In genomic region chr10:87578160-87578559, GRCh38 we compare ENCODE assay signal across 27 cellular contexts.
"Had no signal": no experiment of that assay in that cellular context is flagged by ENCODE, and none has a peak within 500 bp of the region (broad histone marks: within the 10 kb centered on the region; RNA-seq: fewer than 3 reads in every experiment).

No MANE protein-coding gene starts in this region.

- H3K9me3 ChIP-seq: ascending aorta, gastrocnemius medialis, stomach, suprapubic skin, tibial nerve had no signal

- DNase-seq: activated CD4-positive, alpha-beta T cell treated with anti-CD3 and anti-CD28 coated beads, Interleukin-2, amount 50 U/mL, for 1 hour; activated CD8-positive, alpha-beta T cell treated with anti-CD3 and anti-CD28 coated beads, Interleukin-2, amount 10 ng/mL, durations not matched to agents 7 days and 5 days; activated T-cell treated with anti-CD3 and anti-CD28 coated beads, Interleukin-2, amount 50 U/mL, for 24 hours; brain microvascular endothelial cell; caudate nucleus; dermis blood vessel endothelial cell; effector CD8-positive, alpha-beta T cell; gastrocnemius medialis; hypothalamus; occipital lobe; posterior cingulate gyrus; stimulated activated CD4-positive, alpha-beta T cell treated with anti-CD3 and anti-CD28 coated beads, Interleukin-15, amount 100 ng/mL, for 24 hours; stomach; T-helper 2 cell had no signal

- H3K36me3 Mint-ChIP-seq: activated naive CD4-positive, alpha-beta T cell treated with anti-CD3 and anti-CD28 coated beads, Interleukin-2, amount 50 U/mL, for 72 hours; memory B cell; stimulated activated memory B cell treated with anti-CD40 and anti-IgM and Interleukin-4, amounts not matched to agents 10 μg/mL and 1 μg/mL and 100 μg/mL, for 72 hours had no signal

- FAIRE-seq: endothelial cell of umbilical vein, islet of Langerhans had no signal

- H3K9me3 Mint-ChIP-seq: activated naive CD4-positive, alpha-beta T cell treated with anti-CD3 and anti-CD28 coated beads, Interleukin-2, amount 50 U/mL, for 72 hours; activated T-cell treated with anti-CD3 and anti-CD28 coated beads, Interleukin-2, amount 50 U/mL, for 24 hours; activated T-helper 17 cell treated with anti-CD3 and anti-CD28 coated beads, Interleukin-2, amount 50 U/mL, for 72 hours; memory B cell; neural crest cell; stimulated activated memory B cell treated with anti-CD40 and anti-IgM and Interleukin-4, amounts not matched to agents 10 μg/mL and 1 μg/mL and 100 μg/mL, for 72 hours had no signal

- H3K27ac Mint-ChIP-seq: activated CD8-positive, alpha-beta T cell treated with anti-CD3 and anti-CD28 coated beads, Interleukin-2, amount 10 ng/mL, durations not matched to agents 7 days and 5 days; activated naive CD4-positive, alpha-beta T cell treated with anti-CD3 and anti-CD28 coated beads, Interleukin-2, amount 50 U/mL, for 72 hours; activated T-cell treated with anti-CD3 and anti-CD28 coated beads, Interleukin-2, amount 50 U/mL, for 24 hours; activated T-helper 17 cell treated with anti-CD3 and anti-CD28 coated beads, Interleukin-2, amount 50 U/mL, for 72 hours; memory B cell; stimulated activated memory B cell treated with anti-CD40 and anti-IgM and Interleukin-4, amounts not matched to agents 10 μg/mL and 1 μg/mL and 100 μg/mL, for 72 hours had no signal

- H3K4me1 ChIP-seq: stomach had no signal

- H3K4me1 Mint-ChIP-seq: activated T-helper 17 cell treated with anti-CD3 and anti-CD28 coated beads, Interleukin-2, amount 50 U/mL, for 72 hours; memory B cell; neural crest cell; stimulated activated memory B cell treated with anti-CD40 and anti-IgM and Interleukin-4, amounts not matched to agents 10 μg/mL and 1 μg/mL and 100 μg/mL, for 72 hours had no signal

- ATAC-seq: activated CD4-positive, CD25-positive, alpha-beta regulatory T cell treated with anti-CD3 and anti-CD28 coated beads, Interleukin-2, amount 50 U/mL, for 24 hours; activated CD8-positive, alpha-beta T cell treated with anti-CD3 and anti-CD28 coated beads, Interleukin-2, amount 10 ng/mL, durations not matched to agents 7 days and 5 days; activated naive CD4-positive, alpha-beta T cell treated with anti-CD3 and anti-CD28 coated beads, Interleukin-2, amount 50 U/mL, for 72 hours; activated T-helper 17 cell treated with anti-CD3 and anti-CD28 coated beads, Interleukin-2, amount 50 U/mL, for 72 hours; esophagus mucosa; gastrocnemius medialis had no signal

- H3K36me3 ChIP-seq: ascending aorta, brain microvascular endothelial cell, gastrocnemius medialis, stomach, suprapubic skin, tibial nerve had no signal

- H3K4me3 ChIP-seq: ascending aorta, gastrocnemius medialis, stomach, suprapubic skin, tibial nerve had no signal

- H3K27ac ChIP-seq: brain microvascular endothelial cell, gastrocnemius medialis, stomach, suprapubic skin, VCaP had no signal

- H3K4me3 Mint-ChIP-seq: activated CD8-positive, alpha-beta T cell treated with anti-CD3 and anti-CD28 coated beads, Interleukin-2, amount 10 ng/mL, durations not matched to agents 7 days and 5 days; activated T-cell treated with anti-CD3 and anti-CD28 coated beads, Interleukin-2, amount 50 U/mL, for 24 hours; activated T-helper 17 cell treated with anti-CD3 and anti-CD28 coated beads, Interleukin-2, amount 50 U/mL, for 72 hours; memory B cell; neural crest cell; stimulated activated memory B cell treated with anti-CD40 and anti-IgM and Interleukin-4, amounts not matched to agents 10 μg/mL and 1 μg/mL and 100 μg/mL, for 72 hours had no signal

- H3K27me3 ChIP-seq: ascending aorta, brain microvascular endothelial cell, gastrocnemius medialis, stomach, tibial nerve had no signal
